1 cellular context compared by ENCODE assay signal in the genomic region with DNA sequence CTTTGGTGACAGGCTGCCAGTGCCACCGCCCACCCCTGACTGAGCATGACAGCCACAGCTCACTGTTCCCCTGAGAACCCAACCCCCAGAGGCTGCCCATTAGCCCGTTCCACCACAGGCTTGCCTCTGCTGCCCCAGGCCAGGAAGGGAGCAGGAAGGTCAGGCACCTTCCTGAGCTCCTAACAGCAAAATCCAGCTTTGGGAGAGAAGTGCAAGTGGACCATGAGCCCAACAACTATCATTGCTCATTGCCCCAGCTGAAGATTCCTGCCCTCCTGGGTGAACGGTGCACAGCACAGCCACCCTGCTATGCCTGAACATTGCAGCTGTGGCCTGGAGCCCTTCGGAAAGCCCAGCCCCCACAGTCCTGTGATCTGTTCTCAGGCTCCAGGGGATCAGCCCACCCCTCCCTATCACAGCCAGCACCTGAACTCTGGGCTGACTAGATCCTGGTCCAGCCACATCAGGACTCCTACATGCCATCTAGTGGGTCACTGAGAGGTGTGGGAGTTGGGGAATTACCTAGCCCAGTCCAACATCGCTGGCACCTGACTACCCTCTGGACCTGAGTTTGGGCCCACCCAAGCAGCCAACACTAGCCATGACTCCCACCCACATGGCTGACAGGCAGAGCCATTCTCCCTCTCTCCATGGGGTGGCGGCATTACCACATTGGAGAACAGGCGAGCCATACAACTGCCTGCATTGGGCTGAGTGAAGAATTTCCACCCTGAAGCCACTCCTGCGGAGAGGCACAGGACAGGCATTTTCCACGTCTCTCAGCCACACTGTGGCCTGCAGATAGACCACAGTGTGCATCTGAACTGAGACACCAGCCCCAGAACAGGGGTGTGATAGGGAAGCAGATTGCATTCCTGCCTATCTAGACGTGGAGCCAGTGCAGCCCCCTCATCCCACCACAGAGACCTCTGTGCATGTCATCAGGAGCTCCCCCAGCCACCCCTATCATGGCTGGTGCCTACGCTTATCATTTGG.
TF ChIP-seq lines count a peak whose summit lies in the region.

No MANE protein-coding gene starts in this region.

TF ChIP-seq in HepG2, 621 proteins besides CTCF, POLR2A, EP300 and RAD21 (continued from another document and continues in another):
- TF ChIP-seq ZNF318 (CRISPR knock-in tag; IDR thresholded peaks at IDR 0.05) (no peak), GTF3A (CRISPR knock-in tag; conservative IDR thresholded peaks at IDR 0.05) (no peak), ZEB1 (IDR thresholded peaks at IDR 0.05; ENCODE audit: insufficient replicate concordance, low read depth) (no peak), GLI4 (CRISPR knock-in tag; IDR thresholded peaks at IDR 0.05; ENCODE audit: borderline replicate concordance) (no peak), ZNF367 (CRISPR knock-in tag; IDR thresholded peaks at IDR 0.05; ENCODE audit: borderline replicate concordance) (no peak), ERF (CRISPR knock-in tag; IDR thresholded peaks at IDR 0.05) (no peak), ZNF362 (CRISPR knock-in tag; IDR thresholded peaks at IDR 0.05; ENCODE audit: borderline replicate concordance) (no peak), KLF12 (CRISPR knock-in tag; IDR thresholded peaks at IDR 0.05; ENCODE audit: borderline replicate concordance) (no peak), ZNF709 (CRISPR knock-in tag; IDR thresholded peaks at IDR 0.05) (no peak), ZBTB3 (CRISPR knock-in tag; IDR thresholded peaks at IDR 0.05; ENCODE audit: borderline replicate concordance, low read depth) (no peak), IKZF5 (CRISPR knock-in tag; IDR thresholded peaks at IDR 0.05) (no peak; the same call in 1 of the 2 replicates), ZNF3 (CRISPR knock-in tag; IDR thresholded peaks at IDR 0.05) (no peak), NAIF1 (CRISPR knock-in tag; IDR thresholded peaks at IDR 0.05; ENCODE audit: borderline replicate concordance) (no peak), ARID3A (IDR thresholded peaks at IDR 0.05; ENCODE audit: low read depth, low read length) (0 out of 2 replicates have a peak, but pooled peaks have one; percentile 31), SNAPC2 (CRISPR knock-in tag; IDR thresholded peaks at IDR 0.05) (peak; percentile 59; the same call in 1 of the 2 replicates), IKZF4 (CRISPR knock-in tag; IDR thresholded peaks at IDR 0.05; ENCODE audit: borderline replicate concordance, low read depth, not compliant biosample characterization) (no peak), POLR2AphosphoS5 (IDR thresholded peaks at IDR 0.05; ENCODE audit: low read depth, low read length) (no peak), ZNF501 (CRISPR knock-in tag; IDR thresholded peaks at IDR 0.05) (peak; percentile 28; the same call in 1 of the 2 replicates), SNAI1 (CRISPR knock-in tag; IDR thresholded peaks at IDR 0.05; ENCODE audit: borderline replicate concordance) (no peak), KDM2A (CRISPR knock-in tag; IDR thresholded peaks at IDR 0.05; ENCODE audit: borderline replicate concordance, low read depth) (0 out of 2 replicates have a peak, but pooled peaks have one; percentile 29), ZSCAN29 (CRISPR knock-in tag; conservative IDR thresholded peaks at IDR 0.05) (no peak), NKX3-1 (CRISPR knock-in tag; IDR thresholded peaks at IDR 0.05) (no peak), GMEB1 (CRISPR knock-in tag; IDR thresholded peaks at IDR 0.05; ENCODE audit: borderline replicate concordance) (no peak), FOXC1 (CRISPR knock-in tag; IDR thresholded peaks at IDR 0.05; ENCODE audit: borderline replicate concordance) (0 out of 2 replicates have a peak, but pooled peaks have one; percentile 9)
- TF ChIP-seq, protein P1, sequence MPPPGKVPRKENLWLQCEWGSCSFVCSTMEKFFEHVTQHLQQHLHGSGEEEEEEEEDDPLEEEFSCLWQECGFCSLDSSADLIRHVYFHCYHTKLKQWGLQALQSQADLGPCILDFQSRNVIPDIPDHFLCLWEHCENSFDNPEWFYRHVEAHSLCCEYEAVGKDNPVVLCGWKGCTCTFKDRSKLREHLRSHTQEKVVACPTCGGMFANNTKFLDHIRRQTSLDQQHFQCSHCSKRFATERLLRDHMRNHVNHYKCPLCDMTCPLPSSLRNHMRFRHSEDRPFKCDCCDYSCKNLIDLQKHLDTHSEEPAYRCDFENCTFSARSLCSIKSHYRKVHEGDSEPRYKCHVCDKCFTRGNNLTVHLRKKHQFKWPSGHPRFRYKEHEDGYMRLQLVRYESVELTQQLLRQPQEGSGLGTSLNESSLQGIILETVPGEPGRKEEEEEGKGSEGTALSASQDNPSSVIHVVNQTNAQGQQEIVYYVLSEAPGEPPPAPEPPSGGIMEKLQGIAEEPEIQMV (CRISPR knock-in tag; IDR thresholded peaks at IDR 0.05; ENCODE audit: low read depth) = no peak
- TF ChIP-seq, protein P2, sequence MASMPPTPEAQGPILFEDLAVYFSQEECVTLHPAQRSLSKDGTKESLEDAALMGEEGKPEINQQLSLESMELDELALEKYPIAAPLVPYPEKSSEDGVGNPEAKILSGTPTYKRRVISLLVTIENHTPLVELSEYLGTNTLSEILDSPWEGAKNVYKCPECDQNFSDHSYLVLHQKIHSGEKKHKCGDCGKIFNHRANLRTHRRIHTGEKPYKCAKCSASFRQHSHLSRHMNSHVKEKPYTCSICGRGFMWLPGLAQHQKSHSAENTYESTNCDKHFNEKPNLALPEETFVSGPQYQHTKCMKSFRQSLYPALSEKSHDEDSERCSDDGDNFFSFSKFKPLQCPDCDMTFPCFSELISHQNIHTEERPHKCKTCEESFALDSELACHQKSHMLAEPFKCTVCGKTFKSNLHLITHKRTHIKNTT (CRISPR knock-in tag; IDR thresholded peaks at IDR 0.05) = 0 out of 2 replicates have a peak, but pooled peaks have one; percentile 80
- TF ChIP-seq, protein P3, sequence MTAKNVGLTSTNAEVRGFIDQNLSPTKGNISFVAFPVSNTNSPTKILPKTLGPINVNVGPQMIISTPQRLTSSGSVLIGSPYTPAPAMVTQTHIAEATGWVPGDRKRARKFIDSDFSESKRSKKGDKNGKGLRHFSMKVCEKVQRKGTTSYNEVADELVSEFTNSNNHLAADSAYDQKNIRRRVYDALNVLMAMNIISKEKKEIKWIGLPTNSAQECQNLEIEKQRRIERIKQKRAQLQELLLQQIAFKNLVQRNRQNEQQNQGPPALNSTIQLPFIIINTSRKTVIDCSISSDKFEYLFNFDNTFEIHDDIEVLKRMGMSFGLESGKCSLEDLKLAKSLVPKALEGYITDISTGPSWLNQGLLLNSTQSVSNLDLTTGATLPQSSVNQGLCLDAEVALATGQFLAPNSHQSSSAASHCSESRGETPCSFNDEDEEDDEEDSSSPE (CRISPR knock-in tag; IDR thresholded peaks at IDR 0.05) = no peak
- TF ChIP-seq, protein P4, sequence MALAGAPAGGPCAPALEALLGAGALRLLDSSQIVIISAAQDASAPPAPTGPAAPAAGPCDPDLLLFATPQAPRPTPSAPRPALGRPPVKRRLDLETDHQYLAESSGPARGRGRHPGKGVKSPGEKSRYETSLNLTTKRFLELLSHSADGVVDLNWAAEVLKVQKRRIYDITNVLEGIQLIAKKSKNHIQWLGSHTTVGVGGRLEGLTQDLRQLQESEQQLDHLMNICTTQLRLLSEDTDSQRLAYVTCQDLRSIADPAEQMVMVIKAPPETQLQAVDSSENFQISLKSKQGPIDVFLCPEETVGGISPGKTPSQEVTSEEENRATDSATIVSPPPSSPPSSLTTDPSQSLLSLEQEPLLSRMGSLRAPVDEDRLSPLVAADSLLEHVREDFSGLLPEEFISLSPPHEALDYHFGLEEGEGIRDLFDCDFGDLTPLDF (CRISPR knock-in tag; IDR thresholded peaks at IDR 0.05) = no peak
- TF ChIP-seq, protein P5, sequence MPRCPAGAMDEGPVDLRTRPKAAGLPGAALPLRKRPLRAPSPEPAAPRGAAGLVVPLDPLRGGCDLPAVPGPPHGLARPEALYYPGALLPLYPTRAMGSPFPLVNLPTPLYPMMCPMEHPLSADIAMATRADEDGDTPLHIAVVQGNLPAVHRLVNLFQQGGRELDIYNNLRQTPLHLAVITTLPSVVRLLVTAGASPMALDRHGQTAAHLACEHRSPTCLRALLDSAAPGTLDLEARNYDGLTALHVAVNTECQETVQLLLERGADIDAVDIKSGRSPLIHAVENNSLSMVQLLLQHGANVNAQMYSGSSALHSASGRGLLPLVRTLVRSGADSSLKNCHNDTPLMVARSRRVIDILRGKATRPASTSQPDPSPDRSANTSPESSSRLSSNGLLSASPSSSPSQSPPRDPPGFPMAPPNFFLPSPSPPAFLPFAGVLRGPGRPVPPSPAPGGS (CRISPR knock-in tag; IDR thresholded peaks at IDR 0.05) = 0 out of 2 replicates have a peak, but pooled peaks have one; percentile 26
